In genomic region chr2:193231634-193232033, GRCh38 we compare ENCODE assay signal across 1 cellular context.
TF ChIP-seq lines count a peak whose summit lies in the region.

No MANE protein-coding gene starts in this region.

TF ChIP-seq in H1, 55 proteins besides CTCF, POLR2A, EP300 and RAD21:
- TF ChIP-seq POU5F1 (IDR thresholded peaks at IDR 0.05; ENCODE audit: low read depth, low read length) (no peak), SIX5 (IDR thresholded peaks at IDR 0.05; ENCODE audit: low read depth, low read length) (no peak), TEAD4 (IDR thresholded peaks at IDR 0.05; ENCODE audit: low read depth, low read length) (no peak), MAFK (IDR thresholded peaks at IDR 0.05; ENCODE audit: low read depth, low read length) (no peak), SP4 (IDR thresholded peaks at IDR 0.05; ENCODE audit: low read length) (no peak), GTF2F1 (IDR thresholded peaks at IDR 0.05; ENCODE audit: borderline replicate concordance, low read depth, low read length) (no peak), USF2 (IDR thresholded peaks at IDR 0.05; ENCODE audit: low read length) (no peak), ASH2L (IDR thresholded peaks at IDR 0.05; ENCODE audit: low read length) (no peak), SRF (IDR thresholded peaks at IDR 0.05; ENCODE audit: low read depth, low read length) (no peak)
